ENCODE assay signal across 1 cellular context in the genomic region with DNA sequence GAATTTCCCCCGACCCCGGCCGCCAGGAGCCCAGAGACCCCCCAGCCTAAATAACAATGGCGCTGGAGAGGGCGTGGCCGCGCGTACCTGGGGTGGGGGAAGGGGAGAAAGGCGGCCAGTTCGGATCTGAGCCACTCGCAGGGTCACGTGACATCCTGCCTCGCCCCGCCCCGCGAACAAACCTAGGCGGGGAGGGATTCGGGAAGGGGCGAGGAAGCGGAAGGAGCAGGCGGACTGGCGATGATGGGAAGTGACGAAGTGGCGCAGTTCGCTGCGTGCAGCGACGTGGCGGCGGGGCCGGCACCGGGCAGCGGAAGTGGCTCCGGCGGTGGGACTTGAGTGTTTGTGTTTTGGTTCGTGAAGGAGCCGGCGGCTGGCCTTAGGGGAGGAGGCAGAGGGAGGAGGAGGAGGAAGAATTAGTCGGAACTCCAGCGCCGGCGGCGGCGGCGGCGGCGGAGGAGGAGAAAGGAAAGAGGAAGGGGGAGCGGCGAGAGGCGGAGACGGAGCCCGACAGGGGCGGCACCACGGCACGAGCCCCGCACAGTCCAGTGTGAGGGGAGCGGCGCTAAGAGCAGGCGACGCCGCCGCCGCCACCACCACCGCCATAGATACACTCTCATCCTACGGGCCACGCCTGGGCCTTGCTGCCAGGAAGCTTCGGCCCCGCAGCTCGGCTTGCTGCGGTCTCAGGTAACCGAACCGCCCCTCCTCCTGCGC.
A peak's percentile ranks its signal among the peaks of the same experiment; 100 is the strongest.
TF ChIP-seq lines count a peak whose summit lies in the region.

A gene with protein sequence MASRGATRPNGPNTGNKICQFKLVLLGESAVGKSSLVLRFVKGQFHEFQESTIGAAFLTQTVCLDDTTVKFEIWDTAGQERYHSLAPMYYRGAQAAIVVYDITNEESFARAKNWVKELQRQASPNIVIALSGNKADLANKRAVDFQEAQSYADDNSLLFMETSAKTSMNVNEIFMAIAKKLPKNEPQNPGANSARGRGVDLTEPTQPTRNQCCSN (plus strand): TSS at position 266 of the 717 bp plus-strand sequence. CDS start 3,802 bp downstream, outside the sequence.

TF ChIP-seq in HepG2, 621 proteins besides CTCF, POLR2A, EP300 and RAD21 (continued from another document and continues in another):
- TF ChIP-seq, protein P1, sequence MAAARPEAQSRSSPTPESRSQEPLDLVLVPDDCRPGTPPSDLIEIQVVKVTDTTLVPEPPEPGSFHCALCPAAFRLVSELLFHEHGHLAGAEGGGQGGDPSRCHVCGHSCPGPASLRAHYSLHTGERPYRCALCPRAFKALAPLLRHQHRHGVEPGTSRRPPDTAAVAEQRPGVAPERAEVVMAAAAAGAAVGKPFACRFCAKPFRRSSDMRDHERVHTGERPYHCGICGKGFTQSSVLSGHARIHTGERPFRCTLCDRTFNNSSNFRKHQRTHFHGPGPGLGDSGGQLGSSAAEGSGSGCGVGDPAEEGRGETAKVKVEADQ (CRISPR knock-in tag; IDR thresholded peaks at IDR 0.05; ENCODE audit: borderline replicate concordance), result no peak
- TF ChIP-seq CBFB (CRISPR knock-in tag; IDR thresholded peaks at IDR 0.05) (peak; percentile 61; the same call in 1 of the 2 replicates), SYNCRIP (IDR thresholded peaks at IDR 0.05; ENCODE audit: insufficient read depth, low read depth, low read length) (no peak), NFYC (CRISPR knock-in tag; IDR thresholded peaks at IDR 0.05) (peak; percentile 41; the same call in 1 of the 2 replicates), MLLT10 (CRISPR knock-in tag; IDR thresholded peaks at IDR 0.05) (no peak), ELF4 (CRISPR knock-in tag; IDR thresholded peaks at IDR 0.05; ENCODE audit: borderline replicate concordance) (peak; percentile 87; the same call in 1 of the 2 replicates), ZNF720 (CRISPR knock-in tag; IDR thresholded peaks at IDR 0.05) (no peak), KDM3A (CRISPR knock-in tag; IDR thresholded peaks at IDR 0.05; ENCODE audit: low read depth) (no peak), ZFP37 (CRISPR knock-in tag; IDR thresholded peaks at IDR 0.05; ENCODE audit: borderline replicate concordance) (no peak), SATB2 (CRISPR knock-in tag; IDR thresholded peaks at IDR 0.05) (no peak), FOXA3 (CRISPR knock-in tag; IDR thresholded peaks at IDR 0.05) (peak; percentile 74), HMG20A (CRISPR knock-in tag; IDR thresholded peaks at IDR 0.05; ENCODE audit: borderline replicate concordance) (peak; percentile 10; the same call in 1 of the 2 replicates), ZNF674 (CRISPR knock-in tag; IDR thresholded peaks at IDR 0.05; ENCODE audit: low read depth) (0 out of 2 replicates have a peak, but pooled peaks have one; percentile 53), ZNF550 (CRISPR knock-in tag; IDR thresholded peaks at IDR 0.05; ENCODE audit: borderline replicate concordance) (no peak), POGZ (CRISPR knock-in tag; IDR thresholded peaks at IDR 0.05) (peak; percentile 96), ZNF10 (CRISPR knock-in tag; IDR thresholded peaks at IDR 0.05; ENCODE audit: borderline replicate concordance, low read depth) (no peak), ZNF326 (CRISPR knock-in tag; IDR thresholded peaks at IDR 0.05; ENCODE audit: borderline replicate concordance) (no peak), ZNF749 (CRISPR knock-in tag; IDR thresholded peaks at IDR 0.05; ENCODE audit: borderline replicate concordance) (no peak), MXD4 (CRISPR knock-in tag; IDR thresholded peaks at IDR 0.05) (0 out of 2 replicates have a peak, but pooled peaks have one; percentile 53), FOXA1 (IDR thresholded peaks at IDR 0.05) (no peak), FOXA1 (CRISPR knock-in tag; IDR thresholded peaks at IDR 0.05) (peak; percentile 27; the same call in 1 of the 2 replicates), BRCA1 (CRISPR knock-in tag; IDR thresholded peaks at IDR 0.05) (no peak), ZNF446 (CRISPR knock-in tag; IDR thresholded peaks at IDR 0.05) (no peak), ZNF891 (CRISPR knock-in tag; IDR thresholded peaks at IDR 0.05) (no peak), ZNF441 (CRISPR knock-in tag; IDR thresholded peaks at IDR 0.05; ENCODE audit: borderline replicate concordance) (no peak), HOXA3 (CRISPR knock-in tag; IDR thresholded peaks at IDR 0.05) (peak; percentile 98), CBX5 (CRISPR knock-in tag; IDR thresholded peaks at IDR 0.05; ENCODE audit: borderline replicate concordance) (no peak; the same call in 1 of the 2 replicates)
- TF ChIP-seq, protein P2, sequence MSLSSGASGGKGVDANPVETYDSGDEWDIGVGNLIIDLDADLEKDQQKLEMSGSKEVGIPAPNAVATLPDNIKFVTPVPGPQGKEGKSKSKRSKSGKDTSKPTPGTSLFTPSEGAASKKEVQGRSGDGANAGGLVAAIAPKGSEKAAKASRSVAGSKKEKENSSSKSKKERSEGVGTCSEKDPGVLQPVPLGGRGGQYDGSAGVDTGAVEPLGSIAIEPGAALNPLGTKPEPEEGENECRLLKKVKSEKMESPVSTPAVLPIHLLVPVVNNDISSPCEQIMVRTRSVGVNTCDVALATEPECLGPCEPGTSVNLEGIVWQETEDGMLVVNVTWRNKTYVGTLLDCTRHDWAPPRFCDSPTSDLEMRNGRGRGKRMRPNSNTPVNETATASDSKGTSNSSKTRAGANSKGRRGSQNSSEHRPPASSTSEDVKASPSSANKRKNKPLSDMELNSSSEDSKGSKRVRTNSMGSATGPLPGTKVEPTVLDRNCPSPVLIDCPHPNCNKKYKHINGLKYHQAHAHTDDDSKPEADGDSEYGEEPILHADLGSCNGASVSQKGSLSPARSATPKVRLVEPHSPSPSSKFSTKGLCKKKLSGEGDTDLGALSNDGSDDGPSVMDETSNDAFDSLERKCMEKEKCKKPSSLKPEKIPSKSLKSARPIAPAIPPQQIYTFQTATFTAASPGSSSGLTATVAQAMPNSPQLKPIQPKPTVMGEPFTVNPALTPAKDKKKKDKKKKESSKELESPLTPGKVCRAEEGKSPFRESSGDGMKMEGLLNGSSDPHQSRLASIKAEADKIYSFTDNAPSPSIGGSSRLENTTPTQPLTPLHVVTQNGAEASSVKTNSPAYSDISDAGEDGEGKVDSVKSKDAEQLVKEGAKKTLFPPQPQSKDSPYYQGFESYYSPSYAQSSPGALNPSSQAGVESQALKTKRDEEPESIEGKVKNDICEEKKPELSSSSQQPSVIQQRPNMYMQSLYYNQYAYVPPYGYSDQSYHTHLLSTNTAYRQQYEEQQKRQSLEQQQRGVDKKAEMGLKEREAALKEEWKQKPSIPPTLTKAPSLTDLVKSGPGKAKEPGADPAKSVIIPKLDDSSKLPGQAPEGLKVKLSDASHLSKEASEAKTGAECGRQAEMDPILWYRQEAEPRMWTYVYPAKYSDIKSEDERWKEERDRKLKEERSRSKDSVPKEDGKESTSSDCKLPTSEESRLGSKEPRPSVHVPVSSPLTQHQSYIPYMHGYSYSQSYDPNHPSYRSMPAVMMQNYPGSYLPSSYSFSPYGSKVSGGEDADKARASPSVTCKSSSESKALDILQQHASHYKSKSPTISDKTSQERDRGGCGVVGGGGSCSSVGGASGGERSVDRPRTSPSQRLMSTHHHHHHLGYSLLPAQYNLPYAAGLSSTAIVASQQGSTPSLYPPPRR (CRISPR knock-in tag; IDR thresholded peaks at IDR 0.05; ENCODE audit: borderline replicate concordance), result no peak
- TF ChIP-seq, protein P3, sequence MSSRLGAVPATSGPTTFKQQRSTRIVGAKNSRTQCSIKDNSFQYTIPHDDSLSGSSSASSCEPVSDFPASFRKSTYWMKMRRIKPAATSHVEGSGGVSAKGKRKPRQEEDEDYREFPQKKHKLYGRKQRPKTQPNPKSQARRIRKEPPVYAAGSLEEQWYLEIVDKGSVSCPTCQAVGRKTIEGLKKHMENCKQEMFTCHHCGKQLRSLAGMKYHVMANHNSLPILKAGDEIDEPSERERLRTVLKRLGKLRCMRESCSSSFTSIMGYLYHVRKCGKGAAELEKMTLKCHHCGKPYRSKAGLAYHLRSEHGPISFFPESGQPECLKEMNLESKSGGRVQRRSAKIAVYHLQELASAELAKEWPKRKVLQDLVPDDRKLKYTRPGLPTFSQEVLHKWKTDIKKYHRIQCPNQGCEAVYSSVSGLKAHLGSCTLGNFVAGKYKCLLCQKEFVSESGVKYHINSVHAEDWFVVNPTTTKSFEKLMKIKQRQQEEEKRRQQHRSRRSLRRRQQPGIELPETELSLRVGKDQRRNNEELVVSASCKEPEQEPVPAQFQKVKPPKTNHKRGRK (CRISPR knock-in tag; IDR thresholded peaks at IDR 0.05), result no peak
- TF ChIP-seq, protein P4, sequence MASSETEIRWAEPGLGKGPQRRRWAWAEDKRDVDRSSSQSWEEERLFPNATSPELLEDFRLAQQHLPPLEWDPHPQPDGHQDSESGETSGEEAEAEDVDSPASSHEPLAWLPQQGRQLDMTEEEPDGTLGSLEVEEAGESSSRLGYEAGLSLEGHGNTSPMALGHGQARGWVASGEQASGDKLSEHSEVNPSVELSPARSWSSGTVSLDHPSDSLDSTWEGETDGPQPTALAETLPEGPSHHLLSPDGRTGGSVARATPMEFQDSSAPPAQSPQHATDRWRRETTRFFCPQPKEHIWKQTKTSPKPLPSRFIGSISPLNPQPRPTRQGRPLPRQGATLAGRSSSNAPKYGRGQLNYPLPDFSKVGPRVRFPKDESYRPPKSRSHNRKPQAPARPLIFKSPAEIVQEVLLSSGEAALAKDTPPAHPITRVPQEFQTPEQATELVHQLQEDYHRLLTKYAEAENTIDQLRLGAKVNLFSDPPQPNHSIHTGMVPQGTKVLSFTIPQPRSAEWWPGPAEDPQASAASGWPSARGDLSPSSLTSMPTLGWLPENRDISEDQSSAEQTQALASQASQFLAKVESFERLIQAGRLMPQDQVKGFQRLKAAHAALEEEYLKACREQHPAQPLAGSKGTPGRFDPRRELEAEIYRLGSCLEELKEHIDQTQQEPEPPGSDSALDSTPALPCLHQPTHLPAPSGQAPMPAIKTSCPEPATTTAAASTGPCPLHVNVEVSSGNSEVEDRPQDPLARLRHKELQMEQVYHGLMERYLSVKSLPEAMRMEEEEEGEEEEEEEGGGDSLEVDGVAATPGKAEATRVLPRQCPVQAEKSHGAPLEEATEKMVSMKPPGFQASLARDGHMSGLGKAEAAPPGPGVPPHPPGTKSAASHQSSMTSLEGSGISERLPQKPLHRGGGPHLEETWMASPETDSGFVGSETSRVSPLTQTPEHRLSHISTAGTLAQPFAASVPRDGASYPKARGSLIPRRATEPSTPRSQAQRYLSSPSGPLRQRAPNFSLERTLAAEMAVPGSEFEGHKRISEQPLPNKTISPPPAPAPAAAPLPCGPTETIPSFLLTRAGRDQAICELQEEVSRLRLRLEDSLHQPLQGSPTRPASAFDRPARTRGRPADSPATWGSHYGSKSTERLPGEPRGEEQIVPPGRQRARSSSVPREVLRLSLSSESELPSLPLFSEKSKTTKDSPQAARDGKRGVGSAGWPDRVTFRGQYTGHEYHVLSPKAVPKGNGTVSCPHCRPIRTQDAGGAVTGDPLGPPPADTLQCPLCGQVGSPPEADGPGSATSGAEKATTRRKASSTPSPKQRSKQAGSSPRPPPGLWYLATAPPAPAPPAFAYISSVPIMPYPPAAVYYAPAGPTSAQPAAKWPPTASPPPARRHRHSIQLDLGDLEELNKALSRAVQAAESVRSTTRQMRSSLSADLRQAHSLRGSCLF (CRISPR knock-in tag; IDR thresholded peaks at IDR 0.05; ENCODE audit: borderline replicate concordance), result no peak; the same call in 1 of the 2 replicates
- TF ChIP-seq, protein P5, sequence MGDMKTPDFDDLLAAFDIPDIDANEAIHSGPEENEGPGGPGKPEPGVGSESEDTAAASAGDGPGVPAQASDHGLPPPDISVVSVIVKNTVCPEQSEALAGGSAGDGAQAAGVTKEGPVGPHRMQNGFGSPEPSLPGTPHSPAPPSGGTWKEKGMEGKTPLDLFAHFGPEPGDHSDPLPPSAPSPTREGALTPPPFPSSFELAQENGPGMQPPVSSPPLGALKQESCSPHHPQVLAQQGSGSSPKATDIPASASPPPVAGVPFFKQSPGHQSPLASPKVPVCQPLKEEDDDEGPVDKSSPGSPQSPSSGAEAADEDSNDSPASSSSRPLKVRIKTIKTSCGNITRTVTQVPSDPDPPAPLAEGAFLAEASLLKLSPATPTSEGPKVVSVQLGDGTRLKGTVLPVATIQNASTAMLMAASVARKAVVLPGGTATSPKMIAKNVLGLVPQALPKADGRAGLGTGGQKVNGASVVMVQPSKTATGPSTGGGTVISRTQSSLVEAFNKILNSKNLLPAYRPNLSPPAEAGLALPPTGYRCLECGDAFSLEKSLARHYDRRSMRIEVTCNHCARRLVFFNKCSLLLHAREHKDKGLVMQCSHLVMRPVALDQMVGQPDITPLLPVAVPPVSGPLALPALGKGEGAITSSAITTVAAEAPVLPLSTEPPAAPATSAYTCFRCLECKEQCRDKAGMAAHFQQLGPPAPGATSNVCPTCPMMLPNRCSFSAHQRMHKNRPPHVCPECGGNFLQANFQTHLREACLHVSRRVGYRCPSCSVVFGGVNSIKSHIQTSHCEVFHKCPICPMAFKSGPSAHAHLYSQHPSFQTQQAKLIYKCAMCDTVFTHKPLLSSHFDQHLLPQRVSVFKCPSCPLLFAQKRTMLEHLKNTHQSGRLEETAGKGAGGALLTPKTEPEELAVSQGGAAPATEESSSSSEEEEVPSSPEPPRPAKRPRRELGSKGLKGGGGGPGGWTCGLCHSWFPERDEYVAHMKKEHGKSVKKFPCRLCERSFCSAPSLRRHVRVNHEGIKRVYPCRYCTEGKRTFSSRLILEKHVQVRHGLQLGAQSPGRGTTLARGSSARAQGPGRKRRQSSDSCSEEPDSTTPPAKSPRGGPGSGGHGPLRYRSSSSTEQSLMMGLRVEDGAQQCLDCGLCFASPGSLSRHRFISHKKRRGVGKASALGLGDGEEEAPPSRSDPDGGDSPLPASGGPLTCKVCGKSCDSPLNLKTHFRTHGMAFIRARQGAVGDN (CRISPR knock-in tag; IDR thresholded peaks at IDR 0.05), result peak; percentile 78
- TF ChIP-seq, protein P6, sequence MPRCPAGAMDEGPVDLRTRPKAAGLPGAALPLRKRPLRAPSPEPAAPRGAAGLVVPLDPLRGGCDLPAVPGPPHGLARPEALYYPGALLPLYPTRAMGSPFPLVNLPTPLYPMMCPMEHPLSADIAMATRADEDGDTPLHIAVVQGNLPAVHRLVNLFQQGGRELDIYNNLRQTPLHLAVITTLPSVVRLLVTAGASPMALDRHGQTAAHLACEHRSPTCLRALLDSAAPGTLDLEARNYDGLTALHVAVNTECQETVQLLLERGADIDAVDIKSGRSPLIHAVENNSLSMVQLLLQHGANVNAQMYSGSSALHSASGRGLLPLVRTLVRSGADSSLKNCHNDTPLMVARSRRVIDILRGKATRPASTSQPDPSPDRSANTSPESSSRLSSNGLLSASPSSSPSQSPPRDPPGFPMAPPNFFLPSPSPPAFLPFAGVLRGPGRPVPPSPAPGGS (CRISPR knock-in tag; IDR thresholded peaks at IDR 0.05), result peak; percentile 61; the same call in 1 of the 2 replicates
- TF ChIP-seq, protein P7, sequence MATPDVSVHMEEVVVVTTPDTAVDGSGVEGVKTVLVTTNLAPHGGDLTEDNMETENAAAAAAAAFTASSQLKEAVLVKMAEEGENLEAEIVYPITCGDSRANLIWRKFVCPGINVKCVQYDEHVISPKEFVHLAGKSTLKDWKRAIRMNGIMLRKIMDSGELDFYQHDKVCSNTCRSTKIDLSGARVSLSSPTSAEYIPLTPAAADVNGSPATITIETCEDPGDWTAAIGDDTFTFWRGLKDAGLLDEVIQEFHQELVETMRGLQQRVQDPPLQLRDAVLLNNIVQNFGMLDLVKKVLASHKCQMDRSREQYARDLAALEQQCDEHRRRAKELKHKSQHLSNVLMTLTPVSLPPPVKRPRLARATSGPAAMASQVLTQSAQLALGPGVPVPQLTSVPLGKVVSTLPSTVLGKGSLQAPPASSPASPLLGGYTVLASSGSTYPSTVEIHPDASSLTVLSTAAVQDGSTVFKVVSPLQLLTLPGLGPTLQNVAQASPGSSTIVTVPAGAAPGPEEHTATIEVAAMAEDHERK (CRISPR knock-in tag; IDR thresholded peaks at IDR 0.05; ENCODE audit: low read depth), result peak; percentile 92
